11 cellular contexts compared by ENCODE assay signal in the genomic region with DNA sequence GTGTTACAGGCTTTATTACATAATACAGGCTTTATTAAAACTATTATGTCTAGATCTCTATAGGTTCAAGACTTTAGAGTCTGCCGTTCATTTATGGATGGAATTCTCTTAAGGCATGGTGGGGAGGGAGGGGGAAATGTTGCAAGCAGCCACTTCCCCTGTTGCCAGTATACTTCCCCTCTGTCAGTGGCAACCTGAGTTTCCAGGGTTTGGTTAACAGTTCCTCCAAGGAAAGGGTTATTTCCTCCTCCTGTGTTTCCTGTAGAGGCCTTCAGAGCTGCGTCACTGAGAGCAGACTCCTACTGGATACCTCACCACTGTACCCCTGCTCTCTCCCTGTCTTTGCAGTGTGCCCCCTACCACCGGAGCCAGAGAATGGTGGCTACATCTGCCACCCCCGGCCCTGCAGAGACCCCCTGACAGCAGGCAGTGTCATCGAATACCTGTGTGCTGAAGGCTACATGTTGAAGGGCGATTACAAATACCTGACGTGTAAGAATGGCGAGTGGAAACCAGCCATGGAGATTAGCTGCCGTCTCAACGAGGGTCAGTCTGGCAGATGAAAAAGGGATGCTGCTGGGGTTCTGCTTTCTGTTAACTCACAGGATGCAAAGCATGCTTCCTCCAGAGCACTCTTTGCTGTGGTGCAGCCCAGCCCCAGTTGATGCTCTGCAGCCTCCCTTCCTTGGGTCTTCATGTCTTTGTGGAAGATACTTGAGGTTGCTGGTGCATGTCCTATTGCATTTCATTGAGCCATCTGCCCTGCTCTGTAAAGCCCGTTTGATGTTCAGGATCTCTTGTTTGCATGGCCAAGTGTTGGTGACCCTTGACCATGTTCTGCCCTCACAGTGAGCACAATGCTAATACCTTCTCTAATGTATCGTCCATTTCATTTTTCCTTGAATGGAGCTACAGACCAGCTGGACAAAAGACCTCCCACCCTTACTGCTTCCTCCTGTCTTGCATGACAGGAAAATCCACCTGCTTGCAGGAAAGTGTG.
DNase-seq lines count a peak whose midpoint lies in the region; ATAC-seq lines count a peak whose summit lies in the region.
"Had no signal": no experiment of that assay in that cellular context is flagged by ENCODE, and none has a peak within 500 bp of the region (broad histone marks: within the 10 kb centered on the region; RNA-seq: fewer than 3 reads in every experiment).

No MANE protein-coding gene starts in this region.

- H3K4ac ChIP-seq in neuronal stem cell (ENCODE audit: low read length): no peak overlapping the region

- H2BK5ac ChIP-seq in neuronal stem cell (ENCODE audit: low read length): no peak overlapping the region

- DNase-seq in GF-D8 (lab: John Stamatoyannopoulos, UW) (peak; percentile 75), NCI-H187 treated with DMSO at 0.1 percent for 48 hours (lab: John Stamatoyannopoulos, UW) (peak; percentile 62), neuronal stem cell (ENCODE audit: low spot score) (no peak), NCI-H1105 (lab: John Stamatoyannopoulos, UW) (no peak), NCI-H1092 treated with DMSO at 0.1 percent for 48 hours (lab: John Stamatoyannopoulos, UW) (no peak)
- DNase-seq in central memory CD8-positive, alpha-beta T cell (ENCODE audit: low spot score in 2 of 2): no peak
- DNase-seq in stimulated activated CD4-positive, alpha-beta T cell treated with anti-CD3 and anti-CD28 coated beads, Interleukin-4, amount 100 ng/mL, for 4 hours: no peak
- DNase-seq: ovary, SHP77 treated with DMSO at 0.1 percent for 48 hours had no signal

- no peak overlapping the region for H4K8ac ChIP-seq in neuronal stem cell (ENCODE audit: low read depth, low read length)

- peak overlapping the region; percentile 2 for H3K18ac ChIP-seq in neuronal stem cell (ENCODE audit: low read length)

- no peak overlapping the region for H2AFZ ChIP-seq in neuronal stem cell (ENCODE audit: low read length)
- H2AFZ ChIP-seq: hepatocyte had no signal

- no peaks in the 10 kb centered on the region for H3K9me3 ChIP-seq in neuronal stem cell (replicated peaks in 1 of 2; ENCODE audit: control insufficient read depth in 2 of 2, insufficient read depth in 1 of 2, low read depth in 1 of 2, low read length in 2 of 2)
- H3K9me3 ChIP-seq: ovary had no signal

- H3K9me3 Mint-ChIP-seq in central memory CD8-positive, alpha-beta T cell: no peaks in the 10 kb centered on the region

- no peak overlapping the region for H3K27ac ChIP-seq in neuronal stem cell (replicated peaks; ENCODE audit: low read length)
- H3K27ac ChIP-seq: hepatocyte, ovary had no signal

- H2AK5ac ChIP-seq in neuronal stem cell (ENCODE audit: low read depth, low read length): no peak overlapping the region

- H3K4me1 Mint-ChIP-seq in central memory CD8-positive, alpha-beta T cell: peaks cover 43% of the 10 kb centered on the region

- H3K36me3 ChIP-seq in neuronal stem cell (replicated peaks in 1 of 2; ENCODE audit: control insufficient read depth in 2 of 2, insufficient read depth in 2 of 2, low read length in 2 of 2): peaks cover 0 to 10% of the 10 kb centered on the region in 2 donors
- H3K36me3 ChIP-seq: ovary had no signal

- H3K27ac Mint-ChIP-seq in central memory CD8-positive, alpha-beta T cell (ENCODE audit: low read depth): peak overlapping the region; percentile 16

- H3K14ac ChIP-seq in neuronal stem cell (ENCODE audit: low read length): no peak overlapping the region

- peaks cover 9 to 29% of the 10 kb centered on the region in 2 donors for H3K4me1 ChIP-seq in neuronal stem cell (ENCODE audit: control insufficient read depth in 2 of 2, insufficient read depth in 1 of 2, low read depth in 1 of 2, low read length in 2 of 2)

- H2BK12ac ChIP-seq in neuronal stem cell (ENCODE audit: low read length): no peak overlapping the region

- WGBS in neuronal stem cell (ENCODE audit: extremely low coverage in 2 of 2, insufficient read length in 2 of 2, insufficient replicate concordance in 1 of 2), 2 donors: no CpG with 5 or more reads among the region's 12 CpGs

- peaks cover 36% of the 10 kb centered on the region for H3K36me3 Mint-ChIP-seq in central memory CD8-positive, alpha-beta T cell (ENCODE audit: insufficient read depth)

- H3K4me3 ChIP-seq in neuronal stem cell (ENCODE audit: low read length in 2 of 2): no peak overlapping the region
- H3K4me3 ChIP-seq: hepatocyte, ovary had no signal

- ATAC-seq in central memory CD8-positive, alpha-beta T cell (replicated peaks; ENCODE audit: extremely low read depth, poor library complexity, severe bottlenecking): no peak
- no peak for ATAC-seq in GM19452 (IDR thresholded peaks at IDR 0.05; ENCODE audit: unreplicated experiment)

- H3K9ac ChIP-seq in neuronal stem cell (ENCODE audit: low read depth, low read length, poor library complexity): no peak overlapping the region

- H3K23ac ChIP-seq in neuronal stem cell (ENCODE audit: low read depth, low read length, poor library complexity): no peak overlapping the region

- no peak overlapping the region for H4K91ac ChIP-seq in neuronal stem cell (ENCODE audit: low read depth, low read length, poor library complexity)

- H3K27me3 Mint-ChIP-seq in central memory CD8-positive, alpha-beta T cell: no peaks in the 10 kb centered on the region

- no peak overlapping the region for H2BK15ac ChIP-seq in neuronal stem cell (ENCODE audit: low read length)

- H3K79me1 ChIP-seq in neuronal stem cell (ENCODE audit: low read depth, low read length): no peaks in the 10 kb centered on the region

- no peaks in the 10 kb centered on the region for H3K27me3 ChIP-seq in neuronal stem cell (ENCODE audit: control insufficient read depth in 3 of 3, insufficient read depth in 3 of 3, low read depth in 1 of 3, low read length in 3 of 3)
- H3K27me3 ChIP-seq: hepatocyte, ovary had no signal

- no peak overlapping the region for H3K4me3 Mint-ChIP-seq in central memory CD8-positive, alpha-beta T cell

- H3K4me2 ChIP-seq in neuronal stem cell (ENCODE audit: insufficient read depth, low read length, poor library complexity, severe bottlenecking): no peak overlapping the region
- H3K4me2 ChIP-seq: hepatocyte had no signal

- no peak overlapping the region for H2BK120ac ChIP-seq in neuronal stem cell (ENCODE audit: low read depth, low read length)

Comparison
In these comparisons a context has a peak if more than half of its experiments do, and no peak if none do; other contexts are left out.
1. DNase-seq: peak in GF-D8 (single experiment) and NCI-H187 treated with DMSO at 0.1 percent for 48 hours (single experiment); none in central memory CD8-positive, alpha-beta T cell (0 of 2), neuronal stem cell (single experiment), NCI-H1105 (single experiment), stimulated activated CD4-positive, alpha-beta T cell treated with anti-CD3 and anti-CD28 coated beads, Interleukin-4, amount 100 ng/mL, for 4 hours (0 of 2) and NCI-H1092 treated with DMSO at 0.1 percent for 48 hours (single experiment).